ENCODE assay signal across 19 cellular contexts in genomic region chr4:78766026-78766425, GRCh38. TPM values are rescaled to one million over a fixed set of nuclear protein-coding genes. Genes with fewer than 3 reads are reported as not detected.
DNase-seq lines count a peak whose midpoint lies in the region; ATAC-seq, FAIRE-seq and TF ChIP-seq lines count a peak whose summit lies in the region.
"Had no signal": no experiment of that assay in that cellular context is flagged by ENCODE, and none has a peak within 500 bp of the region (broad histone marks: within the 10 kb centered on the region; RNA-seq: fewer than 3 reads in every experiment).

No MANE protein-coding gene starts in this region.

- no peak for TF ChIP-seq RAD21 in K562 (CRISPR knock-in tag; conservative IDR thresholded peaks at IDR 0.05 in 1 of 2, IDR thresholded peaks at IDR 0.05 in 1 of 2)

- no peaks in the 10 kb centered on the region for H4K20me1 ChIP-seq in K562 (replicated peaks; ENCODE audit: control insufficient read depth, insufficient read depth, low read length)

- WGBS in K562 (ENCODE audit: insufficient coverage, low coverage, missing lambda C conversion rate) = 47% methylated on average over 3 of the region's 3 CpGs

- H3K4me2 ChIP-seq in K562 (ENCODE audit: insufficient read depth, low read length) = no peak overlapping the region
- H3K4me2 ChIP-seq: A549 had no signal

- TF ChIP-seq CTCF in AG09319 (IDR thresholded peaks at IDR 0.05; ENCODE audit: low read depth, low read length) (no peak), K562 (IDR thresholded peaks at IDR 0.05 in 2 of 3, conservative IDR thresholded peaks at IDR 0.05 in 1 of 3; ENCODE audit: insufficient read depth in 2 of 3, low read depth in 1 of 3, low read length in 3 of 3) (no peak)

- POLR2A ChIA-PET in K562 (lab: Yijun Ruan, JAX) = interaction anchor here (1.5 kb wide), 1 partner anchor 19 kb away, joined by 4 read pairs; no protein-coding TSS in a partner anchor

- H3K9me3 ChIP-seq in MG63 = no peaks in the 10 kb centered on the region
- H3K9me3 ChIP-seq in K562 (replicated peaks; ENCODE audit: control insufficient read depth, insufficient read depth, low read depth, low read length) = no peaks in the 10 kb centered on the region
- H3K9me3 ChIP-seq: A549, tibial artery had no signal

- H3K9me1 ChIP-seq in K562 (ENCODE audit: control insufficient read depth, insufficient read depth, low read length) = no peaks in the 10 kb centered on the region

- H3K4me1 ChIP-seq in K562 (replicated peaks in 1 of 2; ENCODE audit: control insufficient read depth in 2 of 2, insufficient read depth in 2 of 2, low read length in 2 of 2) = peaks cover 15 to 58% of the 10 kb centered on the region in 2 experiments; a peak in 4 of 5 replicates
- H3K4me1 ChIP-seq: A549 had no signal

- TF ChIP-seq EP300 in K562 (IDR thresholded peaks at IDR 0.05; ENCODE audit: low read length) = no peak

- no peak for TF ChIP-seq POLR2A in K562 (conservative IDR thresholded peaks at IDR 0.05)

- BruUV-seq in K562 (replicated peaks; lab: Mats Ljungman, UMichigan) = no TSS peak

- CTCF ChIA-PET in K562 (lab: Yijun Ruan, JAX; ENCODE audit: low intra/inter-chr PET ratio) = no interaction called here

- H3K27ac ChIP-seq in K562 (ENCODE audit: extremely low read depth, low read depth, low read length) = peak overlapping the region; percentile 44; the same call in 1 of the 3 replicates
- H3K27ac ChIP-seq: A549, tibial artery had no signal

- no peak overlapping the region for H3K4me3 ChIP-seq in MG63
- no peak overlapping the region for H3K4me3 ChIP-seq in K562
- H3K4me3 ChIP-seq: A549, tibial artery had no signal

- no peaks in the 10 kb centered on the region for H3K36me3 ChIP-seq in MG63
- no peaks in the 10 kb centered on the region for H3K36me3 ChIP-seq in K562 (ENCODE audit: control insufficient read depth, insufficient read depth, low read length)
- H3K36me3 ChIP-seq: tibial artery had no signal

- no peak for ATAC-seq in K562
- ATAC-seq in left lobe of liver = peak; percentile 31
- ATAC-seq: A549; CD8-positive, alpha-beta T cell; left ventricle myocardium superior had no signal

- intact Hi-C loops in K562 (cut with micrococcal nuclease) = no loop called here

- DNase-seq in AG09319 (ENCODE audit: extremely low read depth, low read depth) (peak; percentile 74), MG63 (peak; percentile 36), K562 (ENCODE audit: extremely low read depth in 1 of 4, low spot score in 3 of 4) (no peak), left lobe of liver (ENCODE audit: low spot score) (no peak), NCI-H2227 (lab: John Stamatoyannopoulos, UW; ENCODE audit: unreplicated experiment) (no peak), cerebellar cortex (ENCODE audit: low spot score) (no peak), RCC 7860 (ENCODE audit: low spot score) (no peak), NCI-H1092 (lab: John Stamatoyannopoulos, UW) (no peak)
- DNase-seq: activated CD4-positive, alpha-beta T cell treated with anti-CD3 and anti-CD28 coated beads, Interleukin-2, amount 10 ng/mL, durations not matched to agents 7 days and 5 days; activated CD8-positive, alpha-beta memory T cell treated with anti-CD3 and anti-CD28 coated beads, Interleukin-2, amount 50 U/mL, for 48 hours; activated gamma-delta T cell; CD8-positive, alpha-beta T cell; left ventricle myocardium superior; NCI-H1436; NCI-H774; stimulated activated naive B cell treated with anti-CD40 and anti-IgM and Interleukin-4, amounts not matched to agents 10 μg/mL and 1 μg/mL and 100 μg/mL, for 72 hours; tibial artery had no signal

- in situ Hi-C loops in K562 (cut with MboI) = no loop called here

- no peaks in the 10 kb centered on the region for H3K79me2 ChIP-seq in K562 (ENCODE audit: control insufficient read depth, insufficient read depth, low read length)

- H2AFZ ChIP-seq in K562 (ENCODE audit: low read depth, low read length) = peak overlapping the region; percentile 37; the same call in 1 of the 2 replicates

- no peak overlapping the region for H3K9ac ChIP-seq in K562 (ENCODE audit: insufficient read depth in 1 of 2, low read depth in 2 of 2, low read length in 2 of 2)

- H3K27me3 ChIP-seq in MG63 (no peaks in the 10 kb centered on the region), K562 (ENCODE audit: control insufficient read depth in 2 of 2, insufficient read depth in 2 of 2, low read length in 2 of 2) (no peaks in the 10 kb centered on the region)
- H3K27me3 ChIP-seq: tibial artery had no signal

- FAIRE-seq in K562 (lab: Jason Lieb, UNC) = no peak
- no peak for FAIRE-seq in RCC 7860 (lab: Jason Lieb, UNC)
- FAIRE-seq: A549, endometrium had no signal

TF ChIP-seq in K562, 482 proteins besides CTCF, POLR2A, EP300 and RAD21 (continues in another document):
- TF ChIP-seq E2F3 (CRISPR knock-in tag; IDR thresholded peaks at IDR 0.05) = no peak
- peak; percentile 27; the same call in 1 of the 2 replicates for TF ChIP-seq CXXC5 (CRISPR knock-in tag; IDR thresholded peaks at IDR 0.05)
- TF ChIP-seq SNIP1 (IDR thresholded peaks at IDR 0.05; ENCODE audit: low read depth) = no peak
- TF ChIP-seq ZBED1 (IDR thresholded peaks at IDR 0.05) = no peak
- no peak for TF ChIP-seq E2F6 (IDR thresholded peaks at IDR 0.05; ENCODE audit: borderline replicate concordance in 1 of 2, extremely low read depth in 1 of 2, insufficient read depth in 1 of 2, insufficient read length in 1 of 2, low read depth in 1 of 2, low read length in 1 of 2, poor library complexity in 1 of 2, severe bottlenecking in 1 of 2)
- TF ChIP-seq KDM4B (IDR thresholded peaks at IDR 0.05; ENCODE audit: borderline replicate concordance in 2 of 2, low read depth in 1 of 2) = no peak
- no peak for TF ChIP-seq TBP (optimal IDR thresholded peaks at IDR 0.05; ENCODE audit: low read depth, low read length)
- peak; percentile 43 for TF ChIP-seq CEBPB (tag; IDR thresholded peaks at IDR 0.05)
- TF ChIP-seq CEBPG (CRISPR knock-in tag; IDR thresholded peaks at IDR 0.05) = no peak; the same call in 1 of the 2 replicates
- TF ChIP-seq CEBPG (tag; conservative IDR thresholded peaks at IDR 0.05 in 1 of 2, IDR thresholded peaks at IDR 0.05 in 1 of 2) = peak; percentile 23 to 31; a peak in 1 of 4 replicates
- no peak for TF ChIP-seq SNAPC5 (CRISPR knock-in tag; IDR thresholded peaks at IDR 0.05)
- TF ChIP-seq CLOCK (CRISPR knock-in tag; IDR thresholded peaks at IDR 0.05; ENCODE audit: borderline replicate concordance) = no peak
- no peak for TF ChIP-seq ZNF444 (CRISPR knock-in tag; IDR thresholded peaks at IDR 0.05)
- TF ChIP-seq ARID1B (IDR thresholded peaks at IDR 0.05) = 0 out of 2 replicates have a peak, but pooled peaks have one; percentile 11
- TF ChIP-seq RBM34 (IDR thresholded peaks at IDR 0.05; ENCODE audit: borderline replicate concordance, insufficient read depth, low read length) = no peak
- no peak for TF ChIP-seq HNRNPK (IDR thresholded peaks at IDR 0.05; ENCODE audit: low read depth, low read length, poor library complexity, severe bottlenecking)

RNA-seq across cellular contexts. Expression of gene BMP2K, which starts 10.1 kb away (rescaled TPM):
- 6.1 and 8.4 TPM in 2 replicates for total RNA-seq in MG63 (2014; rRNA removed; shearing (Covaris generic); ENCODE audit: low replicate concordance)
- 277 and 609 TPM in 2 replicates for total RNA-seq in K562 (2011; cell fraction: chromatin; rRNA removed; ENCODE audit: low replicate concordance)
- total RNA-seq in K562 (2011; cell fraction: nucleolus; rRNA removed) = 85.4 and 124 TPM in 2 replicates
- 181 and 239 TPM in 2 replicates for total RNA-seq in K562 (2011; cell fraction: nucleoplasm; rRNA removed)
- 87.6 and 88.6 TPM in 2 replicates for total RNA-seq in K562 (2014; rRNA removed)
- total RNA-seq in K562 (2014; rRNA removed; fragmentation: Illumina TruSeq; extraction: Trizol) = 141 and 176 TPM in 2 replicates
- 202 and 217 TPM in 2 replicates for total RNA-seq in K562 (2015; rRNA removed; fragmentation: Illumina TruSeq; extraction: Trizol)
- total RNA-seq in K562 (2021) = 104 and 120 TPM in 2 replicates
- 125 and 150 TPM in 2 replicates for polyA plus RNA-seq in K562 (2011; rRNA removed)
- 51.4 and 56.4 TPM in 2 replicates for polyA plus RNA-seq in K562 (2011; cell fraction: cytosol; rRNA removed)
- polyA plus RNA-seq in K562 (2011; cell fraction: nucleus; rRNA removed) = 185 and 191 TPM in 2 replicates
- 52.6 and 57.6 TPM in 2 replicates for polyA plus RNA-seq in K562 (2012)
- polyA plus RNA-seq in K562 (2014; fragmentation: Illumina TruSeq; extraction: Trizol) = 96.8 and 104 TPM in 2 replicates
- 10 to 100 TPM; 17.0 to 24.0 TPM for polyA plus RNA-seq in K562 (2014; fragmentation: Nextera tagmentation; extraction: Ambion mirVana)
- 76.3 and 85.8 TPM in 2 replicates for polyA plus RNA-seq in K562 (2014; rRNA removed)
- 321 and 336 TPM in 2 replicates for polyA minus RNA-seq in K562 (2011; rRNA and poly(A)+ RNA removed)
- 69.5 and 101 TPM in 2 replicates for polyA minus RNA-seq in K562 (2011; cell fraction: cytosol; rRNA and poly(A)+ RNA removed)
- polyA minus RNA-seq in K562 (2011; cell fraction: nucleus; rRNA and poly(A)+ RNA removed) = 312 and 418 TPM in 2 replicates
- 14.2 TPM for total RNA-seq in left lobe of liver

Comparison
In these comparisons a context has a peak if more than half of its experiments do, and no peak if none do; other contexts are left out.
1. DNase-seq: peak in AG09319 (single experiment) and MG63 (single experiment); none in K562 (0 of 4), left lobe of liver (single experiment), NCI-H2227 (single experiment), cerebellar cortex (single experiment), RCC 7860 (single experiment) and NCI-H1092 (single experiment).